In the genomic region with DNA sequence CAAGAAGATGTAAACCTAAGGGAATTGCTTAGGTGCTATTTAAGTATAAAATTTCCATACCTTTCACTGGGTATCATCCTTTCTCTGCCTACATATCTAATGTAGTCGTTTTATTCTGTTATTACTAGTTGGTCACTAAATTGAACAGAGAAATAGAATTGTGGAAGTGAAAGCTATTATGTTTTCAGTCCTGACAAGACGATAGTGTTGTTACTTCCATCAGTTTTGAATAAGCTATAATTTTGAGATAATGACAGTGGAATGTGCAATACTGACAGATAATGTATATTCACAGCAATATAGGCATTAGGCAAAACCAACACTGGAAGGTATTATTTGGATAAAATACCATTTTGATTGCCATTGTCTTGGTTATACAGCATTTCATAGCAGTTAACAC, we compare ENCODE assay signal across 6 cellular contexts.
"Had no signal": no experiment of that assay in that cellular context is flagged by ENCODE, and none has a peak within 500 bp of the region (broad histone marks: within the 10 kb centered on the region; RNA-seq: fewer than 3 reads in every experiment).

No MANE protein-coding gene starts in this region.

- H3K27ac Mint-ChIP-seq: GM23338, H9 had no signal

- H3K9me3 Mint-ChIP-seq: GM23338, H9 had no signal

- ATAC-seq: GM23338, K562 had no signal

- DNase-seq: H9, HCEC 1CT, IMR-90, KG1 had no signal

- H3K4me3 Mint-ChIP-seq: GM23338, H9 had no signal
